In genomic region chr1:23194119-23194984, GRCh38 we compare ENCODE assay signal across 15 cellular contexts. TPM values are rescaled to one million over a fixed set of nuclear protein-coding genes. Genes with fewer than 3 reads are reported as not detected.
A peak's percentile ranks its signal among the peaks of the same experiment; 100 is the strongest.
DNase-seq lines count a peak whose midpoint lies in the region; ATAC-seq, FAIRE-seq and TF ChIP-seq lines count a peak whose summit lies in the region.
"Had no signal": no experiment of that assay in that cellular context is flagged by ENCODE, and none has a peak within 500 bp of the region (broad histone marks: within the 10 kb centered on the region; RNA-seq: fewer than 3 reads in every experiment).

No MANE protein-coding gene starts in this region.

- H3K27me3 ChIP-seq in AG04450 (ENCODE audit: control insufficient read depth, insufficient read depth, low read length): no peaks in the 10 kb centered on the region
- H3K27me3 ChIP-seq: BLaER1 treated with 17β-estradiol and CSF1 and Interleukin-3, amounts not matched to agents 10 nM and 100 nM had no signal

- no peak overlapping the region for H3K4me3 ChIP-seq in AG04450 (ENCODE audit: low read depth, low read length)
- H3K4me3 ChIP-seq: BLaER1 treated with 17β-estradiol and CSF1 and Interleukin-3, amounts not matched to agents 10 nM and 100 nM had no signal

- CTCF ChIA-PET in AG04450 (lab: Charles Lee): interaction anchor here (0.6 to 3.3 kb wide), 6 partner anchors 10 to 96 kb away, joined by 3 to 29 read pairs (median 6); no protein-coding TSS in a partner anchor
- CTCF ChIA-PET in activated naive CD4-positive, alpha-beta T cell treated with anti-CD3 and anti-CD28 coated beads, Interleukin-2, amount 10 ng/mL, durations not matched to agents 7 days and 5 days (lab: Charles Lee): interaction anchor here (1.4 to 4.8 kb wide), 2 partner anchors 10 to 95 kb away, joined by 4 to 30 read pairs; no protein-coding TSS in a partner anchor

- DNase-seq in AG04450 (ENCODE audit: low read depth, low spot score): peak; percentile 77
- peak; percentile 75 for DNase-seq in HTR-8/SVneo (ENCODE audit: insufficient read length, low spot score)
- DNase-seq in amniotic stem cell (lab: John Stamatoyannopoulos, UW): peak; percentile 68
- peak; percentile 97 for DNase-seq in iris pigment epithelial cell (ENCODE audit: low read depth)
- DNase-seq in NCI-H1417 treated with DMSO at 0.1 percent for 48 hours (lab: John Stamatoyannopoulos, UW): no peak
- no peak for DNase-seq in activated naive CD4-positive, alpha-beta T cell treated with anti-CD3 and anti-CD28 coated beads, Interleukin-2, amount 10 ng/mL, durations not matched to agents 7 days and 5 days
- DNase-seq in stimulated activated CD8-positive, alpha-beta memory T cell treated with anti-CD3 and anti-CD28 coated beads, Interleukin-4, amount 100 ng/mL, for 48 hours: no peak
- DNase-seq: activated CD4-positive, alpha-beta T cell treated with anti-CD3 and anti-CD28 coated beads for 1 hour; stimulated activated CD4-positive, alpha-beta T cell treated with anti-CD3 and anti-CD28 coated beads, Interleukin-12 subunit alpha, Interleukin-12 subunit beta, amount 100 ng/mL, for 4 hours had no signal

- POLR2A ChIA-PET in AG04450 (lab: Yijun Ruan, JAX): interaction anchor here (0.5 to 1.4 kb wide), 7 partner anchors 16 to 95 kb away, joined by 3 to 5 read pairs (median 3); no protein-coding TSS in a partner anchor

- no peak for FAIRE-seq in HTR-8/SVneo (lab: Jason Lieb, UNC)
- FAIRE-seq: GM12892 had no signal

- no peak overlapping the region for H3K27ac Mint-ChIP-seq in activated naive CD4-positive, alpha-beta T cell treated with anti-CD3 and anti-CD28 coated beads, Interleukin-2, amount 10 ng/mL, durations not matched to agents 7 days and 5 days
- H3K27ac Mint-ChIP-seq: activated naive CD8-positive, alpha-beta T cell; stimulated activated memory B cell treated with anti-CD40 and anti-IgM and Interleukin-4, amounts not matched to agents 10 μg/mL and 1 μg/mL and 100 μg/mL, for 72 hours had no signal

- no peaks in the 10 kb centered on the region for H3K36me3 Mint-ChIP-seq in activated naive CD4-positive, alpha-beta T cell treated with anti-CD3 and anti-CD28 coated beads, Interleukin-2, amount 10 ng/mL, durations not matched to agents 7 days and 5 days
- H3K36me3 Mint-ChIP-seq: stimulated activated memory B cell treated with anti-CD40 and anti-IgM and Interleukin-4, amounts not matched to agents 10 μg/mL and 1 μg/mL and 100 μg/mL, for 72 hours had no signal

- no peak for ATAC-seq in HG02763 (IDR thresholded peaks at IDR 0.05; ENCODE audit: unreplicated experiment)

- TF ChIP-seq CTCF in AG04450 (IDR thresholded peaks at IDR 0.05; ENCODE audit: low read depth, low read length): no peak

- H3K9me3 ChIP-seq in AG04450 (ENCODE audit: control insufficient read depth, insufficient read depth, low read length): peaks cover 5% of the 10 kb centered on the region; the same call in 1 of the 2 replicates
- H3K9me3 ChIP-seq: BLaER1 treated with 17β-estradiol and CSF1 and Interleukin-3, amounts not matched to agents 10 nM and 100 nM had no signal

- H3K27ac ChIP-seq in AG04450 (ENCODE audit: low read depth, low read length): peak overlapping the region; percentile 86

- H3K4me1 Mint-ChIP-seq in activated naive CD4-positive, alpha-beta T cell treated with anti-CD3 and anti-CD28 coated beads, Interleukin-2, amount 10 ng/mL, durations not matched to agents 7 days and 5 days: no peaks in the 10 kb centered on the region
- H3K4me1 Mint-ChIP-seq: stimulated activated memory B cell treated with anti-CD40 and anti-IgM and Interleukin-4, amounts not matched to agents 10 μg/mL and 1 μg/mL and 100 μg/mL, for 72 hours had no signal

- H3K27me3 Mint-ChIP-seq in activated naive CD4-positive, alpha-beta T cell treated with anti-CD3 and anti-CD28 coated beads, Interleukin-2, amount 10 ng/mL, durations not matched to agents 7 days and 5 days: peaks cover 33% of the 10 kb centered on the region

- H3K4me3 Mint-ChIP-seq in activated naive CD4-positive, alpha-beta T cell treated with anti-CD3 and anti-CD28 coated beads, Interleukin-2, amount 10 ng/mL, durations not matched to agents 7 days and 5 days: no peak overlapping the region
- H3K4me3 Mint-ChIP-seq: activated naive CD8-positive, alpha-beta T cell; stimulated activated memory B cell treated with anti-CD40 and anti-IgM and Interleukin-4, amounts not matched to agents 10 μg/mL and 1 μg/mL and 100 μg/mL, for 72 hours had no signal

- H3K9me3 Mint-ChIP-seq in activated naive CD4-positive, alpha-beta T cell treated with anti-CD3 and anti-CD28 coated beads, Interleukin-2, amount 10 ng/mL, durations not matched to agents 7 days and 5 days: no peaks in the 10 kb centered on the region
- H3K9me3 Mint-ChIP-seq: stimulated activated memory B cell treated with anti-CD40 and anti-IgM and Interleukin-4, amounts not matched to agents 10 μg/mL and 1 μg/mL and 100 μg/mL, for 72 hours had no signal

RNA-seq across cellular contexts. Expression of gene HTR1D, which starts 22.9 kb away (rescaled TPM):
- 0.07 and 0.11 TPM in 2 replicates for polyA plus RNA-seq in AG04450 (2011; rRNA removed)
- 0.14 TPM in 1 of 2 replicates, not detected in the other for polyA minus RNA-seq in AG04450 (2011; rRNA and poly(A)+ RNA removed)
- polyA plus RNA-seq: esophagus had no signal

RNA-seq across cellular contexts. Expression of gene LUZP1, which starts 25.7 kb away (rescaled TPM):
- polyA plus RNA-seq in AG04450 (2011; rRNA removed): 32.4 and 39.4 TPM in 2 replicates
- polyA minus RNA-seq in AG04450 (2011; rRNA and poly(A)+ RNA removed): 65.4 and 66.9 TPM in 2 replicates

Comparison
In these comparisons a context has a peak if more than half of its experiments do, and no peak if none do; other contexts are left out.
1. DNase-seq: peak in AG04450 (single experiment), HTR-8/SVneo (single experiment), amniotic stem cell (single experiment) and iris pigment epithelial cell (single experiment); none in NCI-H1417 treated with DMSO at 0.1 percent for 48 hours (single experiment), activated naive CD4-positive, alpha-beta T cell treated with anti-CD3 and anti-CD28 coated beads, Interleukin-2, amount 10 ng/mL, durations not matched to agents 7 days and 5 days (single experiment) and stimulated activated CD8-positive, alpha-beta memory T cell treated with anti-CD3 and anti-CD28 coated beads, Interleukin-4, amount 100 ng/mL, for 48 hours (single experiment).